Comparison of ENCODE assay signal across 28 cellular contexts in genomic region chr5:17898766-17899165, GRCh38.
"Had no signal": no experiment of that assay in that cellular context is flagged by ENCODE, and none has a peak within 500 bp of the region (broad histone marks: within the 10 kb centered on the region; RNA-seq: fewer than 3 reads in every experiment).

No MANE protein-coding gene starts in this region.

- H3K27me3 ChIP-seq: adrenal gland, body of pancreas, SJCRH30 had no signal

- H3K4me3 ChIP-seq: adrenal gland, body of pancreas, MG63, SJCRH30, SK-N-MC had no signal

- H3K27ac ChIP-seq: adrenal gland, body of pancreas, SJCRH30, SK-N-MC, WERI-Rb-1 had no signal

- DNase-seq: activated CD4-positive, alpha-beta memory T cell treated with anti-CD3 and anti-CD28 coated beads, Interleukin-2, amount 10 ng/mL, durations not matched to agents 7 days and 5 days; activated CD4-positive, alpha-beta T cell treated with anti-CD3 and anti-CD28 coated beads for 1 hour; activated CD4-positive, alpha-beta T cell treated with anti-CD3 and anti-CD28 coated beads for 48 hours; activated CD4-positive, CD25-positive, alpha-beta regulatory T cell; activated gamma-delta T cell treated with Interleukin-2 at 50 U/mL for 16 hours; activated naive CD4-positive, alpha-beta T cell treated with anti-CD3 and anti-CD28 coated beads for 36 hours; activated T-cell treated with anti-CD3 and anti-CD28 coated beads, Interleukin-2, amount 50 U/mL, for 4 hours; adrenal gland; body of pancreas; caudate nucleus; cerebellar nuclear complex; cortex of kidney; Karpas-422; KBM-7; MG63; NCI-H1048; NCI-H1105 treated with DMSO at 0.1 percent for 48 hours; NCI-H1694; NCI-H1930; NCI-H2081 treated with DMSO at 0.1 percent for 48 hours; NCI-H226; NCI-H510A; NCI-H526 treated with DMSO at 0.1 percent for 48 hours; SHP77; SJCRH30; T1000; WERI-Rb-1 had no signal

- H3K36me3 ChIP-seq: adrenal gland, MG63, SJCRH30, WERI-Rb-1 had no signal
